ENCODE assay signal across 26 cellular contexts in the genomic region with DNA sequence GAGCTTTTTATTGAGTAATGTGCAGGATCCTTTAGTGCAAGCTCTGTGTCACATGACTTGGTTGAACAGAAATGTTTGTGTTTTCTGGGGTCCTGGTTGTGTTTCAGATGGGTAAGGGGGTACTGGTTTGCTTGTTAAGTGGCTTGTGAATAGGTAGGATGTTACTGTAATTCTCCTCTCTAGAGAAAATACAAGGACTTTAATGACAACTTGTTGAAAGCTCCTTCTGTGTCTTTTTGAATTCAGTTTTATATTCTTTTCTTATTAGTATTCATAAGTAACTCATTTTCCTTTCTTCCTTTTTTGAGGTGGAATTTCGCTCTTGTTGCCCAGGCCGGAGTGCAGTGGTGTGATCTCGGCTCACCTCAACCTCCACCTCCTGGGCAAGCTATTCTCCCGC.
DNase-seq lines count a peak whose midpoint lies in the region; ATAC-seq, FAIRE-seq and TF ChIP-seq lines count a peak whose summit lies in the region.
"Had no signal": no experiment of that assay in that cellular context is flagged by ENCODE, and none has a peak within 500 bp of the region (broad histone marks: within the 10 kb centered on the region; RNA-seq: fewer than 3 reads in every experiment).

No MANE protein-coding gene starts in this region.

- in situ Hi-C loops in K562 (cut with MboI), result no loop called here

- peaks cover 6% of the 10 kb centered on the region; the same call in 1 of the 2 replicates for H3K4me1 ChIP-seq in HEK293 (ENCODE audit: control insufficient read depth, insufficient read depth, low read length)
- no peaks in the 10 kb centered on the region for H3K4me1 ChIP-seq in K562 (replicated peaks in 1 of 2; ENCODE audit: control insufficient read depth in 2 of 2, insufficient read depth in 2 of 2, low read length in 2 of 2)
- H3K4me1 ChIP-seq in psoas muscle, result peaks cover 57% of the 10 kb centered on the region
- peaks cover 32 to 58% of the 10 kb centered on the region in 2 donors for H3K4me1 ChIP-seq in thyroid gland

- no TSS peak for BruUV-seq in K562 (replicated peaks; lab: Mats Ljungman, UMichigan)

- H3K27me3 ChIP-seq in K562 (ENCODE audit: control insufficient read depth in 2 of 2, insufficient read depth in 2 of 2, low read length in 2 of 2), result peaks cover 2 to 19% of the 10 kb centered on the region in 2 experiments; a peak in 3 of 5 replicates
- H3K27me3 ChIP-seq in psoas muscle (ENCODE audit: insufficient read depth in 3 of 3, low read length in 2 of 3), result no peaks in the 10 kb centered on the region
- no peaks in the 10 kb centered on the region for H3K27me3 ChIP-seq in thyroid gland
- H3K27me3 ChIP-seq: BE2C, BLaER1 had no signal

- H3K36me3 ChIP-seq in HEK293 (ENCODE audit: control insufficient read depth in 2 of 2, insufficient read depth in 1 of 2, low read length in 2 of 2) (no peaks in the 10 kb centered on the region), K562 (ENCODE audit: control insufficient read depth, insufficient read depth, low read length) (no peaks in the 10 kb centered on the region), psoas muscle (ENCODE audit: insufficient read depth in 1 of 2, low read depth in 1 of 2) (no peaks in the 10 kb centered on the region), thyroid gland (no peaks in the 10 kb centered on the region)
- H3K36me3 ChIP-seq: BE2C, BLaER1 had no signal

- H4K20me1 ChIP-seq in K562 (replicated peaks; ENCODE audit: control insufficient read depth, insufficient read depth, low read length), result no peaks in the 10 kb centered on the region
- H4K20me1 ChIP-seq: BLaER1 had no signal

- intact Hi-C loops in K562 (cut with micrococcal nuclease), result no loop called here
- intact Hi-C loops in psoas muscle (cut with DNase I), result no loop called here
- intact Hi-C loops in thyroid gland (cut with DNase I), result no loop called here

- WGBS in K562 (ENCODE audit: insufficient coverage, low coverage, missing lambda C conversion rate), result 0% methylated on average over 2 of the region's 4 CpGs
- WGBS in psoas muscle, 3 donors, result 98 to 100% (median 99%) methylated on average over 4 of the region's 4 CpGs
- WGBS in thyroid gland, 2 donors, result 97% methylated on average over 4 of the region's 4 CpGs

- H3K9me3 ChIP-seq in HEK293 (ENCODE audit: control insufficient read depth, insufficient read depth, low read depth, low read length) (no peaks in the 10 kb centered on the region), K562 (replicated peaks; ENCODE audit: control insufficient read depth, insufficient read depth, low read depth, low read length) (no peaks in the 10 kb centered on the region), psoas muscle (no peaks in the 10 kb centered on the region), thyroid gland (no peaks in the 10 kb centered on the region)
- H3K9me3 ChIP-seq: A549, BE2C, BLaER1 had no signal

- no peak overlapping the region for H3K9ac ChIP-seq in K562 (ENCODE audit: insufficient read depth in 1 of 2, low read depth in 2 of 2, low read length in 2 of 2)
- H3K9ac ChIP-seq: BLaER1 had no signal

- no peaks in the 10 kb centered on the region for H3K79me2 ChIP-seq in K562 (ENCODE audit: control insufficient read depth, insufficient read depth, low read length)

- no peak for ATAC-seq in K562
- ATAC-seq in psoas muscle, result no peak
- no peak for ATAC-seq in HG03378 (IDR thresholded peaks at IDR 0.05; ENCODE audit: unreplicated experiment)
- no peak for ATAC-seq in stimulated activated naive CD8-positive, alpha-beta T cell treated with anti-CD3 and anti-CD28 coated beads, Interleukin-15, Interleukin-2, amounts not matched to agents 100 U/mL and 50 U/mL, for 24 hours
- ATAC-seq: A549, GM12878 had no signal

- no peak overlapping the region for H3K4me2 ChIP-seq in K562 (ENCODE audit: insufficient read depth, low read length)
- H3K4me2 ChIP-seq: A549, BLaER1 had no signal

- H3K27ac ChIP-seq in HEK293 (ENCODE audit: extremely low read depth, low read depth, low read length) (no peak overlapping the region), K562 (ENCODE audit: extremely low read depth, low read depth, low read length) (no peak overlapping the region), psoas muscle (peak overlapping the region; percentile 20), thyroid gland (peak overlapping the region; percentile 68 to 99 (median 94))
- H3K27ac ChIP-seq: 22Rv1, A549, BLaER1 had no signal

- no peak for FAIRE-seq in K562 (lab: Jason Lieb, UNC)
- FAIRE-seq: A549, GM12878, GM12892, GM18507 had no signal

- H2AFZ ChIP-seq in K562 (ENCODE audit: low read depth, low read length), result no peak overlapping the region

- TF ChIP-seq CTCF in HEK293 (tag by site-specific recombination; IDR thresholded peaks at IDR 0.05), result no peak
- TF ChIP-seq CTCF in K562 (IDR thresholded peaks at IDR 0.05 in 2 of 3, conservative IDR thresholded peaks at IDR 0.05 in 1 of 3; ENCODE audit: insufficient read depth in 2 of 3, low read depth in 1 of 3, low read length in 3 of 3), result no peak
- TF ChIP-seq CTCF in psoas muscle (IDR thresholded peaks at IDR 0.05), result no peak
- TF ChIP-seq CTCF in thyroid gland (IDR thresholded peaks at IDR 0.05), result no peak

- DNase-seq in K562 (ENCODE audit: extremely low read depth in 1 of 4, low spot score in 3 of 4), result no peak
- no peak for DNase-seq in psoas muscle
- no peak for DNase-seq in thyroid gland
- DNase-seq in stimulated activated naive CD8-positive, alpha-beta T cell treated with anti-CD3 and anti-CD28 coated beads, Interleukin-15, Interleukin-2, amounts not matched to agents 100 U/mL and 50 U/mL, for 24 hours, result no peak
- no peak for DNase-seq in NCI-H82 treated with DMSO at 0.1 percent for 48 hours (lab: John Stamatoyannopoulos, UW; ENCODE audit: unreplicated experiment)
- DNase-seq: BE2C; C1 segment of cervical spinal cord; CD4-positive, alpha-beta memory T cell; CD4-positive, CD25-positive, alpha-beta regulatory T cell; CD8-positive, alpha-beta memory T cell; COR-L47; DMS 273 treated with DMSO at 0.1 percent for 48 hours; DMS153; DMS53; DMS79; DND-41; EL; GDM1 had no signal

- no peak for TF ChIP-seq POLR2A in K562 (conservative IDR thresholded peaks at IDR 0.05)
- no peak for TF ChIP-seq POLR2A in thyroid gland (IDR thresholded peaks at IDR 0.05)

- CTCF ChIA-PET in HEK293 (lab: Yijun Ruan, JAX), result interaction anchor here (0.6 to 0.7 kb wide), 2 partner anchors 85 to 96 kb away, joined by 3 read pairs; no protein-coding TSS in a partner anchor
- CTCF ChIA-PET in K562 (lab: Yijun Ruan, JAX; ENCODE audit: low intra/inter-chr PET ratio), result interaction anchor here (0.7 kb wide), 2 partner anchors 10 to 1243 kb away, joined by 3 read pairs; no protein-coding TSS in a partner anchor

- TF ChIP-seq EP300 in K562 (IDR thresholded peaks at IDR 0.05; ENCODE audit: low read length), result no peak

- no peak for TF ChIP-seq RAD21 in K562 (CRISPR knock-in tag; conservative IDR thresholded peaks at IDR 0.05 in 1 of 2, IDR thresholded peaks at IDR 0.05 in 1 of 2)

- H3K9me1 ChIP-seq in K562 (ENCODE audit: control insufficient read depth, insufficient read depth, low read length), result no peaks in the 10 kb centered on the region

- POLR2A ChIA-PET in HEK293 (lab: Yijun Ruan, JAX), result interaction anchor here (1.4 kb wide), 1 partner anchor 22 kb away, joined by 4 read pairs; no protein-coding TSS in a partner anchor
- POLR2A ChIA-PET in K562 (lab: Yijun Ruan, JAX), result interaction anchor here (1.2 kb wide), 1 partner anchor 8 kb away, joined by 3 read pairs; no protein-coding TSS in a partner anchor

- H3K4me3 ChIP-seq in HEK293 (ENCODE audit: low read depth, low read length) (no peak overlapping the region), K562 (no peak overlapping the region), psoas muscle (no peak overlapping the region), thyroid gland (replicated peaks in 1 of 3) (no peak overlapping the region)
- H3K4me3 ChIP-seq: A549, BLaER1, GM12878 had no signal

TF ChIP-seq in HEK293, 187 proteins besides CTCF, POLR2A, EP300 and RAD21 (continues in another document):
- TF ChIP-seq ZNF776 (tag by site-specific recombination; IDR thresholded peaks at IDR 0.05; ENCODE audit: borderline replicate concordance) (no peak), SCRT1 (tag by site-specific recombination; IDR thresholded peaks at IDR 0.05; ENCODE audit: borderline replicate concordance) (peak; percentile 51; the same call in 1 of the 2 replicates), ZNF223 (tag by site-specific recombination; IDR thresholded peaks at IDR 0.05) (no peak), ZNF670 (tag by site-specific recombination; IDR thresholded peaks at IDR 0.05; ENCODE audit: low read depth) (no peak), FEZF1 (tag by site-specific recombination; IDR thresholded peaks at IDR 0.05) (no peak), ZNF423 (tag by site-specific recombination; IDR thresholded peaks at IDR 0.05) (no peak), SCRT2 (tag by site-specific recombination; IDR thresholded peaks at IDR 0.05) (peak; percentile 65), ZNF202 (tag by site-specific recombination; IDR thresholded peaks at IDR 0.05; ENCODE audit: borderline replicate concordance) (no peak), ZNF555 (tag by site-specific recombination; conservative IDR thresholded peaks at IDR 0.05) (no peak)

TF ChIP-seq in K562, 482 proteins besides CTCF, POLR2A, EP300 and RAD21:
- TF ChIP-seq, protein P1, sequence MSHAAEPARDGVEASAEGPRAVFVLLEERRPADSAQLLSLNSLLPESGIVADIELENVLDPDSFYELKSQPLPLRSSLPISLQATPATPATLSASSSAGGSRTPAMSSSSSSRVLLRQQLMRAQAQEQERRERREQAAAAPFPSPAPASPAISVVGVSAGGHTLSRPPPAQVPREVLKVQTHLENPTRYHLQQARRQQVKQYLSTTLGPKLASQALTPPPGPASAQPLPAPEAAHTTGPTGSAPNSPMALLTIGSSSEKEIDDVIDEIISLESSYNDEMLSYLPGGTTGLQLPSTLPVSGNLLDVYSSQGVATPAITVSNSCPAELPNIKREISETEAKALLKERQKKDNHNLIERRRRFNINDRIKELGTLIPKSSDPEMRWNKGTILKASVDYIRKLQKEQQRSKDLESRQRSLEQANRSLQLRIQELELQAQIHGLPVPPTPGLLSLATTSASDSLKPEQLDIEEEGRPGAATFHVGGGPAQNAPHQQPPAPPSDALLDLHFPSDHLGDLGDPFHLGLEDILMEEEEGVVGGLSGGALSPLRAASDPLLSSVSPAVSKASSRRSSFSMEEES (CRISPR knock-in tag; IDR thresholded peaks at IDR 0.05), result peak; percentile 46; the same call in 1 of the 2 replicates
- no peak for TF ChIP-seq TAF15 (IDR thresholded peaks at IDR 0.05; ENCODE audit: low read depth, low read length)

Comparison
In these comparisons a context has a peak if more than half of its experiments do, and no peak if none do; other contexts are left out.
1. H3K27ac ChIP-seq: peak in psoas muscle (single experiment) and thyroid gland (3 of 3); none in HEK293 (single experiment) and K562 (single experiment).